Comparison of ENCODE assay signal across 9 cellular contexts in genomic region chr11:72223615-72224586, GRCh38. TPM values are rescaled to one million over a fixed set of nuclear protein-coding genes. Genes with fewer than 3 reads are reported as not detected.
DNase-seq lines count a peak whose midpoint lies in the region; ATAC-seq and TF ChIP-seq lines count a peak whose summit lies in the region.
"Had no signal": no experiment of that assay in that cellular context is flagged by ENCODE, and none has a peak within 500 bp of the region (broad histone marks: within the 10 kb centered on the region; RNA-seq: fewer than 3 reads in every experiment).

No MANE protein-coding gene starts in this region.

- ATAC-seq in HG03139 (IDR thresholded peaks at IDR 0.05; ENCODE audit: unreplicated experiment) (peak; percentile 40), gastroesophageal sphincter (peak; percentile 74), omental fat pad (ENCODE audit: low FRiP score) (peak; percentile 75)

- TF ChIP-seq EP300 in gastroesophageal sphincter (IDR thresholded peaks at IDR 0.05): no peak

- H3K4me1 ChIP-seq in gastroesophageal sphincter: peaks cover 0 to 50% (median 19%) of the 10 kb centered on the region in 3 donors
- H3K4me1 ChIP-seq in uterus: peaks cover 0 to 15% of the 10 kb centered on the region in 2 donors

- TF ChIP-seq POLR2A in GM18951 (IDR thresholded peaks at IDR 0.05; ENCODE audit: extremely low read depth, insufficient read depth, insufficient read length): peak; percentile 59
- TF ChIP-seq POLR2A in gastroesophageal sphincter (IDR thresholded peaks at IDR 0.05): peak; percentile 7 to 24
- TF ChIP-seq POLR2A in uterus (IDR thresholded peaks at IDR 0.05): peak in 1 of 2 donors; percentile 6

- TF ChIP-seq CTCF in gastroesophageal sphincter (IDR thresholded peaks at IDR 0.05) (peak in 1 of 4 experiments; percentile 9), omental fat pad (IDR thresholded peaks at IDR 0.05) (no peak), uterus (IDR thresholded peaks at IDR 0.05) (peak in 2 of 4 experiments; percentile 4 to 9)

- intact Hi-C loops in uterus (cut with DNase I; ENCODE audit: low total_unique reads): no loop called here

- DNase-seq in Ammon's horn (ENCODE audit: low spot score): peak; percentile 48
- peak; percentile 97 for DNase-seq in OCI-M1 (lab: John Stamatoyannopoulos, UW)
- DNase-seq in activated gamma-delta T cell (lab: John Stamatoyannopoulos, UW): peak; percentile 48
- no peak for DNase-seq in omental fat pad (ENCODE audit: low spot score)
- DNase-seq in uterus: peak; percentile 82 to 85

- WGBS in gastroesophageal sphincter (ENCODE audit: low coverage in 1 of 2), 2 donors: 0% methylated on average over 1 to 5 of the region's 85 CpGs

- H3K27ac ChIP-seq in gastroesophageal sphincter (peak overlapping the region; percentile 92 to 99 (median 94)), uterus (peak overlapping the region; percentile 94 to 99)

- H3K9me3 ChIP-seq in gastroesophageal sphincter (no peaks in the 10 kb centered on the region), uterus (no peaks in the 10 kb centered on the region)

- peak overlapping the region; percentile 88 to 95 for H3K4me3 ChIP-seq in gastroesophageal sphincter
- peak overlapping the region; percentile 86 to 94 for H3K4me3 ChIP-seq in uterus

- in situ Hi-C loops in GM18951 (cut with MboI; ENCODE audit: low sequenced_read_pairs, unreplicated experiment): no loop called here

- H3K27me3 ChIP-seq in gastroesophageal sphincter (no peaks in the 10 kb centered on the region), uterus (no peaks in the 10 kb centered on the region)

- H3K36me3 ChIP-seq in gastroesophageal sphincter (peaks cover 0 to 14% of the 10 kb centered on the region in 2 donors), uterus (no peaks in the 10 kb centered on the region)

RNA-seq across cellular contexts. Expression of gene INPPL1, which starts 0.7 kb away (rescaled TPM):
- total RNA-seq in gastroesophageal sphincter: 100 to 1,000 TPM in 2 of 4 donors, 10 to 100 TPM in 2; 65.8 to 134 (median 92.4) TPM
- 10 to 100 TPM; 47.6 to 65.1 (median 57.6) TPM for total RNA-seq in omental fat pad
- 100 to 1,000 TPM in 1 of 4 donors, 10 to 100 TPM in 3; 47.1 to 200 (median 50.8) TPM for total RNA-seq in uterus

RNA-seq across cellular contexts. Expression of gene FOLR2, which starts 7.3 kb away (rescaled TPM):
- 10 to 100 TPM in 3 of 4 donors, 1 to 10 TPM in 1; 7.3 to 70.3 (median 33.9) TPM for total RNA-seq in gastroesophageal sphincter
- total RNA-seq in omental fat pad: 100 to 1,000 TPM in 2 of 4 donors, 10 to 100 TPM in 2; 52.5 to 128 (median 95.5) TPM
- total RNA-seq in uterus: 10 to 100 TPM in 2 of 4 donors, 1 to 10 TPM in 1, under 1 TPM in 1; 0.51 to 52.1 (median 19.9) TPM
- total RNA-seq: T-helper 1 cell treated with Interleukin-12 subunit alpha and Interleukin-12 subunit beta and Interleukin-4 antibody, amounts not matched to agents 30 ng/mL and 1 ng/mL, for 36 hours had no signal

RNA-seq across cellular contexts. Expression of gene PHOX2A, which starts 20.1 kb away (rescaled TPM):
- total RNA-seq in gastroesophageal sphincter (1 to 10 TPM in 1 of 4 donors, under 1 TPM in 2, not detected in 1; 0.37 to 3.2 (median 0.89) TPM), omental fat pad (not detected), uterus (not detected)
- total RNA-seq: T-helper 1 cell treated with Interleukin-12 subunit alpha and Interleukin-12 subunit beta and Interleukin-4 antibody, amounts not matched to agents 30 ng/mL and 1 ng/mL, for 36 hours had no signal

RNA-seq across cellular contexts. Expression of gene FOLR1, which starts 32.0 kb away (rescaled TPM):
- total RNA-seq in gastroesophageal sphincter (10 to 100 TPM in 1 of 4 donors, under 1 TPM in 1, not detected in 2; 0.81 to 23.7 TPM), omental fat pad (not detected), uterus (10 to 100 TPM in 1 of 4 donors, 1 to 10 TPM in 1, not detected in 2; 1.8 to 22.0 TPM)
- total RNA-seq: T-helper 1 cell treated with Interleukin-12 subunit alpha and Interleukin-12 subunit beta and Interleukin-4 antibody, amounts not matched to agents 30 ng/mL and 1 ng/mL, for 36 hours had no signal
